In genomic region chr2:70888925-70889715, GRCh38 we compare ENCODE assay signal across 10 cellular contexts. TPM values are rescaled to one million over a fixed set of nuclear protein-coding genes. Genes with fewer than 3 reads are reported as not detected.
DNase-seq lines count a peak whose midpoint lies in the region; ATAC-seq and TF ChIP-seq lines count a peak whose summit lies in the region.
"Had no signal": no experiment of that assay in that cellular context is flagged by ENCODE, and none has a peak within 500 bp of the region (broad histone marks: within the 10 kb centered on the region; RNA-seq: fewer than 3 reads in every experiment).

No MANE protein-coding gene starts in this region.

- H3K79me2 ChIP-seq in H9 (ENCODE audit: insufficient read depth, low read length) = no peaks in the 10 kb centered on the region

- peaks cover 92% of the 10 kb centered on the region for H3K27me3 ChIP-seq in H9 (ENCODE audit: insufficient read depth, low read length)

- H4K20me1 ChIP-seq in H9 (ENCODE audit: control insufficient read depth, insufficient read depth, insufficient read length) = peaks cover 2% of the 10 kb centered on the region

- H2BK5ac ChIP-seq in H9 (ENCODE audit: insufficient read length, low read length) = no peak overlapping the region

- H2BK15ac ChIP-seq in H9 (ENCODE audit: low read depth, low read length) = no peak overlapping the region

- no peak overlapping the region for H2BK20ac ChIP-seq in H9 (ENCODE audit: low read depth, low read length, poor library complexity, severe bottlenecking)

- no peak overlapping the region; a peak in 1 of 7 replicates for H3K27ac Mint-ChIP-seq in H9
- H3K27ac Mint-ChIP-seq in activated naive CD8-positive, alpha-beta T cell = no peak overlapping the region

- H4K91ac ChIP-seq in H9 (ENCODE audit: insufficient read length, low read depth, low read length) = no peak overlapping the region

- peaks cover 24 to 34% of the 10 kb centered on the region in 2 experiments for H3K4me1 Mint-ChIP-seq in H9
- peaks cover 25% of the 10 kb centered on the region for H3K4me1 Mint-ChIP-seq in activated naive CD8-positive, alpha-beta T cell (ENCODE audit: low read depth)

- no peaks in the 10 kb centered on the region; a peak in 1 of 7 replicates for H3K36me3 Mint-ChIP-seq in H9 (ENCODE audit: insufficient read depth in 1 of 3, low read depth in 3 of 3)
- no peaks in the 10 kb centered on the region for H3K36me3 Mint-ChIP-seq in activated naive CD8-positive, alpha-beta T cell

- no peak overlapping the region for H3K56ac ChIP-seq in H9 (ENCODE audit: insufficient read length, low read depth, low read length)

- peaks cover 4% of the 10 kb centered on the region for H3K23me2 ChIP-seq in H9 (ENCODE audit: insufficient read length, low read depth, low read length, poor library complexity, severe bottlenecking)

- no peak overlapping the region for H3K23ac ChIP-seq in H9 (ENCODE audit: insufficient read length, low read depth, low read length)

- H3K9me3 ChIP-seq in H9 (ENCODE audit: control insufficient read depth, low read depth, low read length) = no peaks in the 10 kb centered on the region

- H3T11ph ChIP-seq in H9 (ENCODE audit: low read length) = no peak overlapping the region

- no peak overlapping the region for H4K5ac ChIP-seq in H9 (ENCODE audit: insufficient read length, low read depth, low read length)

- no peak overlapping the region for H3K9ac ChIP-seq in H9 (ENCODE audit: extremely low read depth, insufficient read length, low read length)

- H3K4me1 ChIP-seq in H9 (ENCODE audit: insufficient read depth, low read length) = peaks cover 3% of the 10 kb centered on the region; the same call in 1 of the 2 replicates

- H3K79me1 ChIP-seq in H9 (ENCODE audit: insufficient read depth, low read depth, low read length, poor library complexity, severe bottlenecking) = no peaks in the 10 kb centered on the region

- no peak overlapping the region for H3K27ac ChIP-seq in H9 (ENCODE audit: insufficient read length, low read depth, low read length)

- no peak overlapping the region for H2BK12ac ChIP-seq in H9 (ENCODE audit: insufficient read length, low read depth, low read length)

- no peak overlapping the region for H2BK120ac ChIP-seq in H9 (ENCODE audit: low read depth, low read length, poor library complexity, severe bottlenecking)

- peak overlapping the region; percentile 30 for H3K4me3 ChIP-seq in iPS-11a (ENCODE audit: low read depth, low read length)

- TF ChIP-seq CTCF in H9 (conservative IDR thresholded peaks at IDR 0.05) = peak; percentile 23; the same call in 1 of the 3 replicates

- ATAC-seq in GM21390 (IDR thresholded peaks at IDR 0.05; ENCODE audit: unreplicated experiment) = no peak

- H3K4me3 Mint-ChIP-seq in H9 = peak overlapping the region; percentile 50 to 75
- peak overlapping the region; percentile 77 for H3K4me3 Mint-ChIP-seq in activated naive CD8-positive, alpha-beta T cell

- no peak overlapping the region for H4K8ac ChIP-seq in H9 (replicated peaks; ENCODE audit: insufficient read length, low read depth, low read length)

- H3K4ac ChIP-seq in H9 (ENCODE audit: low read depth, low read length) = no peak overlapping the region

- no peak overlapping the region for H2AFZ ChIP-seq in H9 (ENCODE audit: low read length)

- DNase-seq in H9 (peak; percentile 75), retina (peak; percentile 81), HuH-7.5 (ENCODE audit: low spot score) (no peak), SIG-M5 (lab: John Stamatoyannopoulos, UW) (no peak)
- DNase-seq: NCI-H2107, T-helper 9 cell had no signal

- H2AK5ac ChIP-seq in H9 (ENCODE audit: insufficient read length, low read length) = no peak overlapping the region

- no peak overlapping the region for H3K18ac ChIP-seq in H9 (ENCODE audit: insufficient read length, low read depth, low read length)

- H3K4me2 ChIP-seq in H9 (ENCODE audit: insufficient read depth, insufficient read length, low read length) = peak overlapping the region; percentile 69

- H3K27me3 Mint-ChIP-seq in H9 (ENCODE audit: low read depth) = peaks cover 98% of the 10 kb centered on the region
- peaks cover 54% of the 10 kb centered on the region for H3K27me3 Mint-ChIP-seq in activated naive CD8-positive, alpha-beta T cell

- no peak overlapping the region for H3K14ac ChIP-seq in H9 (ENCODE audit: insufficient read depth, low read length)

- peaks cover 0 to 19% of the 10 kb centered on the region in 2 experiments; a peak in 2 of 5 replicates for H3K9me3 Mint-ChIP-seq in H9
- H3K9me3 Mint-ChIP-seq in activated naive CD8-positive, alpha-beta T cell (ENCODE audit: low read depth) = no peaks in the 10 kb centered on the region

- WGBS in H9 (ENCODE audit: extremely low coverage, insufficient read length, low lambda C conversion rate) = no CpG with 5 or more reads among the region's 69 CpGs

RNA-seq across cellular contexts. Expression of gene VAX2, which starts 11.3 kb away (rescaled TPM):
- total RNA-seq in H9 (2021) = not detected in 2 replicates
- total RNA-seq: liver had no signal

RNA-seq across cellular contexts. Expression of gene ATP6V1B1, which starts 46.6 kb away (rescaled TPM):
- total RNA-seq in H9 (2021) = not detected in 2 replicates
- total RNA-seq: liver had no signal

RNA-seq across cellular contexts. Expression of gene CD207, which starts 53.5 kb away (rescaled TPM):
- not detected in 2 replicates for total RNA-seq in H9 (2021)
- total RNA-seq: liver had no signal

Comparison
In these comparisons a context has a peak if more than half of its experiments do, and no peak if none do; other contexts are left out.
1. DNase-seq: peak in H9 (single experiment) and retina (single experiment); none in HuH-7.5 (single experiment) and SIG-M5 (single experiment).